15 cellular contexts compared by ENCODE assay signal in the genomic region with DNA sequence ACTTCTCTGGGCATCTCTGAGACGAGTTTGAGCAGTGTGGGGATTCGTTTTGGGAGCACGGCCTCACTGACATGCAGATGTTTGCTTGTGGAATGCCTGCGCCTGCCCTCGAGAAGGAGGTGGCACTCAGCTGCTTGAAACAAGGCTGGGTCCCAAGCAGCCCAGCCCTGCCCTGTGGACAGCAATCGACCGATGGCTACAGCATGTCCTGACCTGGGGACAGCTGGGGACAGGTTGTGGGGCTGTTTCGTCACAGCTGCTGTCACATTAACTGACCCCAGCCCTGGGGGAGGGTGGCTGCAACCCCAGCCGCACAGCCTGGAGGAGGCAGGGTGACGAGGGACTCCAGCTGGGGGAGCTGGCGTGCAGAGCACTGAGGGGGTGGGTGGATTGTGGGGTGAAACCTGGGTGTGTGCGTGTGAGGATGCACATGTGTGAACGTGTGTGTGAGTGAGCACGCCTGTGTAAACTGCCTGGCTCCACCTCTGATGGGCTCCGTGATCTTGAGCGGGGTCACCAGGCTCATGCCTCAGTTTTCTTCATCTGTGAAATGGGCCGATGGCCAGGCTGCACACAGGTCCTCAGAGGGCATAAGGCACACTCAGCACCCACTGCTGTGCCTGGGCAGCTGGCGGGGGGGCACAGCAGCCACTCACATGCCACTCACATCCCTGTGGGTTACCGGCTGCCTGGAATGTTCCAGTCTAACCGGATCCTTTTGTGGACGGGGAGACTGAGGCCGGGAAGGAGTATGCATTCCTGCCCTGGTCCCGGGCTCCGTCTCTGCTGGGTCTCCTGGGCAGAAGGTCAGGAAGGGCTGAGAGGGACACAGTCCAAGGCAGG. TPM values are rescaled to one million over a fixed set of nuclear protein-coding genes. Genes with fewer than 3 reads are reported as not detected.
A peak's percentile ranks its signal among the peaks of the same experiment; 100 is the strongest.
DNase-seq lines count a peak whose midpoint lies in the region; ATAC-seq and TF ChIP-seq lines count a peak whose summit lies in the region.
"Had no signal": no experiment of that assay in that cellular context is flagged by ENCODE, and none has a peak within 500 bp of the region (broad histone marks: within the 10 kb centered on the region; RNA-seq: fewer than 3 reads in every experiment).

No MANE protein-coding gene starts in this region.

- H3K27ac ChIP-seq in Panc1 (ENCODE audit: low read length) (peak overlapping the region; percentile 73), esophagus muscularis mucosa (replicated peaks in 1 of 4) (peak overlapping the region in 1 of 4 donors; percentile 37), lower lobe of right lung (peak overlapping the region; percentile 62), thoracic aorta (peak overlapping the region; percentile 46 to 64), adrenal gland (peak overlapping the region in 2 of 5 donors; percentile 9 to 50)
- H3K27ac ChIP-seq: BLaER1 treated with 17β-estradiol and CSF1 and Interleukin-3, amounts not matched to agents 10 nM and 100 nM had no signal

- no TSS peak for BruUV-seq in Panc1 (replicated peaks; lab: Mats Ljungman, UMichigan)

- H3K27me3 ChIP-seq in Panc1 (ENCODE audit: control insufficient read depth, insufficient read depth, low read length) (no peaks in the 10 kb centered on the region), esophagus muscularis mucosa (peaks cover 0 to 30% (median 0%) of the 10 kb centered on the region in 4 donors), lower lobe of right lung (ENCODE audit: low read depth) (no peaks in the 10 kb centered on the region), thoracic aorta (replicated peaks; ENCODE audit: insufficient read depth) (no peaks in the 10 kb centered on the region), adrenal gland (no peaks in the 10 kb centered on the region)
- H3K27me3 ChIP-seq: BLaER1 treated with 17β-estradiol and CSF1 and Interleukin-3, amounts not matched to agents 10 nM and 100 nM; pancreas; transverse colon had no signal

- in situ Hi-C loops in Panc1 (cut with HindIII; ENCODE audit: low pct_unique_long_range_greater_than_20kb, low sequenced_read_pairs): no loop called here

- CTCF ChIA-PET in Panc1 (lab: Charles Lee): no interaction called here

- POLR2A ChIA-PET in Panc1 (lab: Charles Lee): no interaction called here

- no peak overlapping the region for H3K4me3 ChIP-seq in Panc1 (ENCODE audit: low read depth in 2 of 2, low read length in 2 of 2)
- peak overlapping the region in 3 of 4 donors; percentile 42 to 54 (median 45) for H3K4me3 ChIP-seq in esophagus muscularis mucosa
- H3K4me3 ChIP-seq in lower lobe of right lung: no peak overlapping the region
- H3K4me3 ChIP-seq in thoracic aorta: peak overlapping the region; percentile 69
- H3K4me3 ChIP-seq in adrenal gland: no peak overlapping the region
- H3K4me3 ChIP-seq: BLaER1 treated with 17β-estradiol and CSF1 and Interleukin-3, amounts not matched to agents 10 nM and 100 nM; pancreas had no signal

- intact Hi-C loops in Panc1 (cut with micrococcal nuclease; ENCODE audit: unreplicated experiment) (no loop called here), esophagus muscularis mucosa (cut with DNase I) (no loop called here), lower lobe of right lung (cut with DNase I) (no loop called here), adrenal gland (cut with DNase I) (no loop called here)

- no peak for TF ChIP-seq EP300 in esophagus muscularis mucosa (IDR thresholded peaks at IDR 0.05)

- H3K36me3 ChIP-seq in Panc1 (ENCODE audit: control insufficient read depth, insufficient read depth, low read length) (no peaks in the 10 kb centered on the region), esophagus muscularis mucosa (peaks cover 0 to 15% (median 0%) of the 10 kb centered on the region in 4 donors), lower lobe of right lung (no peaks in the 10 kb centered on the region), thoracic aorta (no peaks in the 10 kb centered on the region), adrenal gland (replicated peaks in 1 of 2) (no peaks in the 10 kb centered on the region)
- H3K36me3 ChIP-seq: BLaER1 treated with 17β-estradiol and CSF1 and Interleukin-3, amounts not matched to agents 10 nM and 100 nM; pancreas; transverse colon had no signal

- no peak for ATAC-seq in Panc1
- ATAC-seq in lower lobe of right lung: peak; percentile 27 to 35
- no peak for ATAC-seq in thoracic aorta (ENCODE audit: insufficient number of reproducible peaks, low FRiP score, low read depth)
- ATAC-seq in GM18861 (IDR thresholded peaks at IDR 0.05; ENCODE audit: unreplicated experiment): no peak
- ATAC-seq: activated T-cell treated with anti-CD3 and anti-CD28 coated beads, Interleukin-2, amount 50 U/mL, for 72 hours had no signal

- TF ChIP-seq POLR2A in esophagus muscularis mucosa (IDR thresholded peaks at IDR 0.05; ENCODE audit: low read depth): no peak
- TF ChIP-seq POLR2A in adrenal gland (IDR thresholded peaks at IDR 0.05): no peak

- DNase-seq in Panc1 (ENCODE audit: low read depth, low spot score) (no peak), esophagus muscularis mucosa (ENCODE audit: extremely low spot score) (no peak), lower lobe of right lung (no peak), thoracic aorta (ENCODE audit: low spot score) (no peak), GM19240 (ENCODE audit: insufficient read length, low spot score) (no peak), adrenal gland (no peak)
- no peak for DNase-seq in activated CD8-positive, alpha-beta memory T cell treated with anti-CD3 and anti-CD28 coated beads, Interleukin-2, amount 50 U/mL, for 4 hours
- DNase-seq: activated CD4-positive, alpha-beta T cell treated with anti-CD3 and anti-CD28 coated beads for 4 hours; activated T-cell treated with anti-CD3 and anti-CD28 coated beads, Interleukin-2, amount 50 U/mL, for 72 hours; dermis blood vessel endothelial cell; NCI-H2029; transverse colon had no signal

- H3K4me1 ChIP-seq in Panc1 (ENCODE audit: control insufficient read depth, insufficient read depth, low read length) (peaks cover 66% of the 10 kb centered on the region), esophagus muscularis mucosa (peaks cover 16 to 53% (median 44%) of the 10 kb centered on the region in 4 donors), lower lobe of right lung (peaks cover 19% of the 10 kb centered on the region), thoracic aorta (ENCODE audit: control insufficient read depth in 1 of 2, low read depth in 2 of 2) (peaks cover 18 to 56% of the 10 kb centered on the region in 2 donors), adrenal gland (replicated peaks in 1 of 2) (no peaks in the 10 kb centered on the region)
- H3K4me1 ChIP-seq: pancreas had no signal

- TF ChIP-seq CTCF in Panc1 (IDR thresholded peaks at IDR 0.05) (no peak), esophagus muscularis mucosa (IDR thresholded peaks at IDR 0.05) (no peak), lower lobe of right lung (IDR thresholded peaks at IDR 0.05) (no peak), thoracic aorta (IDR thresholded peaks at IDR 0.05) (no peak), adrenal gland (IDR thresholded peaks at IDR 0.05) (no peak)

- H3K9me3 ChIP-seq in Panc1 (ENCODE audit: control insufficient read depth, insufficient read depth, low read depth, low read length): no peaks in the 10 kb centered on the region
- no peaks in the 10 kb centered on the region for H3K9me3 ChIP-seq in esophagus muscularis mucosa
- H3K9me3 ChIP-seq in lower lobe of right lung: no peaks in the 10 kb centered on the region
- H3K9me3 ChIP-seq in thoracic aorta: no peaks in the 10 kb centered on the region
- no peaks in the 10 kb centered on the region for H3K9me3 ChIP-seq in adrenal gland (replicated peaks in 1 of 3)
- H3K9me3 ChIP-seq: pancreas, transverse colon had no signal

- 74% methylated on average over 18 of the region's 24 CpGs for whole genome bisulfite sequencing in esophagus muscularis mucosa
- WGBS in adrenal gland, 4 donors: 71 to 86% (median 82%) methylated on average over 17 to 24 of the region's 24 CpGs

RNA-seq across cellular contexts. Expression of gene COL18A1, which starts 49.3 kb away (rescaled TPM):
- total RNA-seq in Panc1 (2021; ENCODE audit: unreplicated experiment) (676 TPM), esophagus muscularis mucosa (100 to 1,000 TPM in 3 of 4 donors, 10 to 100 TPM in 1; 97.7 to 173 (median 110) TPM), lower lobe of right lung (45.1 TPM), thoracic aorta (100 to 1,000 TPM; 507 to 811 TPM), adrenal gland (100 to 1,000 TPM in 7 of 8 donors, 10 to 100 TPM in 1; 92.9 to 244 (median 141) TPM)
- 1,186 TPM for polyA plus RNA-seq in Panc1 (2012; ENCODE audit: insufficient read length)
- 100 to 1,000 TPM in 2 of 3 donors, 10 to 100 TPM in 1; 10.9 to 201 (median 163) TPM for polyA plus RNA-seq in adrenal gland

Comparison
In these comparisons a context has a peak if more than half of its experiments do, and no peak if none do; other contexts are left out.
1. ATAC-seq: peak in lower lobe of right lung (2 of 2); none in Panc1 (single experiment), thoracic aorta (single experiment) and GM18861 (single experiment).
2. H3K4me3 ChIP-seq: peak in esophagus muscularis mucosa (3 of 4) and thoracic aorta (single experiment); none in Panc1 (0 of 2), lower lobe of right lung (single experiment) and adrenal gland (0 of 4).